ENCODE assay signal across 11 cellular contexts in genomic region chr13:62209539-62209938, GRCh38.
DNase-seq lines count a peak whose midpoint lies in the region; ATAC-seq and TF ChIP-seq lines count a peak whose summit lies in the region.
"Had no signal": no experiment of that assay in that cellular context is flagged by ENCODE, and none has a peak within 500 bp of the region (broad histone marks: within the 10 kb centered on the region; RNA-seq: fewer than 3 reads in every experiment).

No MANE protein-coding gene starts in this region.

- no peaks in the 10 kb centered on the region for H3K36me3 Mint-ChIP-seq in stimulated activated naive B cell treated with anti-CD40 and anti-IgM and Interleukin-4, amounts not matched to agents 10 μg/mL and 1 μg/mL and 100 μg/mL, for 72 hours

- H3K4me1 Mint-ChIP-seq in stimulated activated naive B cell treated with anti-CD40 and anti-IgM and Interleukin-4, amounts not matched to agents 10 μg/mL and 1 μg/mL and 100 μg/mL, for 72 hours: no peaks in the 10 kb centered on the region

- ATAC-seq in GM21529 (IDR thresholded peaks at IDR 0.05; ENCODE audit: unreplicated experiment) (peak; percentile 77), HG03432 (IDR thresholded peaks at IDR 0.05; ENCODE audit: unreplicated experiment) (peak; percentile 92)
- no peak for ATAC-seq in stimulated activated naive B cell treated with anti-CD40 and anti-IgM and Interleukin-4, amounts not matched to agents 10 μg/mL and 1 μg/mL and 100 μg/mL, for 72 hours (replicated peaks)
- no peak for ATAC-seq in activated CD4-positive, CD25-positive, alpha-beta regulatory T cell treated with anti-CD3 and anti-CD28 coated beads, Interleukin-2, amount 50 U/mL, for 24 hours
- ATAC-seq: activated T-cell treated with anti-CD3 and anti-CD28 coated beads, Interleukin-2, amount 50 U/mL, for 72 hours had no signal

- in situ Hi-C loops in GM13976 (cut with MboI; ENCODE audit: low sequenced_read_pairs, unreplicated experiment): no loop called here

- H3K4me3 Mint-ChIP-seq in stimulated activated naive B cell treated with anti-CD40 and anti-IgM and Interleukin-4, amounts not matched to agents 10 μg/mL and 1 μg/mL and 100 μg/mL, for 72 hours: no peak overlapping the region
- H3K4me3 Mint-ChIP-seq: activated T-cell treated with anti-CD3 and anti-CD28 coated beads, Interleukin-2, amount 50 U/mL, for 72 hours had no signal

- H3K27me3 Mint-ChIP-seq in stimulated activated naive B cell treated with anti-CD40 and anti-IgM and Interleukin-4, amounts not matched to agents 10 μg/mL and 1 μg/mL and 100 μg/mL, for 72 hours: no peaks in the 10 kb centered on the region

- H3K27ac Mint-ChIP-seq in stimulated activated naive B cell treated with anti-CD40 and anti-IgM and Interleukin-4, amounts not matched to agents 10 μg/mL and 1 μg/mL and 100 μg/mL, for 72 hours: no peak overlapping the region
- H3K27ac Mint-ChIP-seq: activated T-cell treated with anti-CD3 and anti-CD28 coated beads, Interleukin-2, amount 50 U/mL, for 72 hours had no signal

- peak; percentile 40 for DNase-seq in GM13976 (ENCODE audit: low spot score)
- DNase-seq in NCI-H748 treated with DMSO at 0.1 percent for 48 hours (lab: John Stamatoyannopoulos, UW): peak; percentile 51
- no peak for DNase-seq in mucosa of gallbladder (ENCODE audit: low spot score)
- no peak for DNase-seq in stimulated activated naive B cell treated with anti-CD40 and anti-IgM and Interleukin-4, amounts not matched to agents 10 μg/mL and 1 μg/mL and 100 μg/mL, for 72 hours
- DNase-seq in islet precursor cell: no peak
- DNase-seq: activated T-cell treated with anti-CD3 and anti-CD28 coated beads, Interleukin-2, amount 50 U/mL, for 72 hours; DND-41; testis had no signal

- H3K9me3 Mint-ChIP-seq in stimulated activated naive B cell treated with anti-CD40 and anti-IgM and Interleukin-4, amounts not matched to agents 10 μg/mL and 1 μg/mL and 100 μg/mL, for 72 hours: peaks cover 17 to 23% of the 10 kb centered on the region in 2 donors

- no peak for TF ChIP-seq CTCF in GM13976 (IDR thresholded peaks at IDR 0.05; ENCODE audit: borderline replicate concordance, control extremely low read depth, extremely low read depth, insufficient read depth, missing control alignments)

Comparison
In these comparisons a context has a peak if more than half of its experiments do, and no peak if none do; other contexts are left out.
1. DNase-seq: peak in GM13976 (single experiment) and NCI-H748 treated with DMSO at 0.1 percent for 48 hours (single experiment); none in mucosa of gallbladder (single experiment), stimulated activated naive B cell treated with anti-CD40 and anti-IgM and Interleukin-4, amounts not matched to agents 10 μg/mL and 1 μg/mL and 100 μg/mL, for 72 hours (single experiment) and islet precursor cell (single experiment).
2. ATAC-seq: peak in GM21529 (single experiment) and HG03432 (single experiment); none in stimulated activated naive B cell treated with anti-CD40 and anti-IgM and Interleukin-4, amounts not matched to agents 10 μg/mL and 1 μg/mL and 100 μg/mL, for 72 hours (0 of 2) and activated CD4-positive, CD25-positive, alpha-beta regulatory T cell treated with anti-CD3 and anti-CD28 coated beads, Interleukin-2, amount 50 U/mL, for 24 hours (0 of 2).